8 cellular contexts compared by ENCODE assay signal in the genomic region with DNA sequence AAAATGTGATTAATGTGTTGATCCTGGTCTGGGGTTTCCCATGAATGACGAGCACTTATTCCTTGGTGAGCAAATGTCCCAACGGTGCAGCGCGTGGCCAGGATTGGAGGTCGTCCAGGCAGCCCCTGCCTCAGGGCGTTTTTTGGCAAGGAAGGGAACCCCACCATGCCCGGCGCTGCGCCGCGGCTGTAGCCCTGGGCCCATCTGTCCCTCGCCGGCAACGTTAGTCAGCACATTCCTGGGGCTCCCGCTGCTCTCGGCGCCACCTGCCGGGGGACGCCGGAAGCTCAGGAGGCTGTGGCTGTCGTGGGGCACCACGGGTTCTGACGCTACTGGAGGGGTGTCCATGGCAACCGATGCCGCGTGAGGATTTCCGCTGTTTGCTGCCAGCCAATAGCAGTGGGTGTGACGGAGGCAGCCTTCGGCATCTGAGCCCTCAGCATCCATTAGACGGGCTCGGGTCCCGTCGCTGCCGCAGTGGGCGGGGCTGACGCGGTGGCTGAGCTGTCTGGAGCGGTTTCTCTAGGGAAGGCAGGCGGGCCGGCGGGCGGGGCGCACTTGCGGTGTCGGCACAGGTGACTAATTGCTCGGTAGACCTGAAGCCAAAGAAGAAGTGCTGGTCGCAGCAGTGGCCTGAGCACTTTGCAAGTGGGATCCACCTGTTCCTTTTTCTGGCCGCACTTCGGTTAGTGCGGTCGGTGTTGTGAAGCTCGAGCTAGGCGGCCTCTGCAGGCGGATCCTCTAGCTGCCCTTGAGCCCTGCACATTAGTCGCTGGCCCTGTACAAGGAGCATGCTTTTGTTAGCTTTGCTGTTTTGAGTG. TPM values are rescaled to one million over a fixed set of nuclear protein-coding genes. Genes with fewer than 3 reads are reported as not detected.
A peak's percentile ranks its signal among the peaks of the same experiment; 100 is the strongest.
DNase-seq lines count a peak whose midpoint lies in the region; ATAC-seq, FAIRE-seq and TF ChIP-seq lines count a peak whose summit lies in the region.

No MANE protein-coding gene starts in this region.

- H3K9me3 Mint-ChIP-seq in H9: no peaks in the 10 kb centered on the region; a peak in 1 of 5 replicates
- H3K9me3 Mint-ChIP-seq in neural progenitor cell: no peaks in the 10 kb centered on the region

- no peaks in the 10 kb centered on the region for H3K36me3 ChIP-seq in neural progenitor cell

- H2AK5ac ChIP-seq in H9 (ENCODE audit: insufficient read length, low read length): no peak overlapping the region

- H2BK20ac ChIP-seq in H9 (ENCODE audit: low read depth, low read length, poor library complexity, severe bottlenecking): no peak overlapping the region

- TF ChIP-seq CTCF in H9 (conservative IDR thresholded peaks at IDR 0.05) (peak; percentile 95), foreskin keratinocyte (conservative IDR thresholded peaks at IDR 0.05) (peak; percentile 99), neural progenitor cell (IDR thresholded peaks at IDR 0.05) (peak; percentile 90)

- no peaks in the 10 kb centered on the region for H3K23me2 ChIP-seq in H9 (ENCODE audit: insufficient read length, low read depth, low read length, poor library complexity, severe bottlenecking)

- no peak overlapping the region for H2BK5ac ChIP-seq in H9 (ENCODE audit: insufficient read length, low read length)

- H3K27me3 Mint-ChIP-seq in H9 (ENCODE audit: low read depth) (no peaks in the 10 kb centered on the region), neural progenitor cell (ENCODE audit: insufficient read depth, low read depth) (peaks cover 3% of the 10 kb centered on the region)

- DNase-seq in H9 (peak; percentile 100), M059J (ENCODE audit: low read depth) (peak; percentile 98), SHP77 (lab: John Stamatoyannopoulos, UW) (peak; percentile 99 to 100), activated gamma-delta T cell treated with Interleukin-2 at 50 U/mL for 16 hours (peak; percentile 99), foreskin keratinocyte (peak; percentile 92 to 96), neural progenitor cell (ENCODE audit: low spot score) (peak; percentile 100), stromal cell of bone marrow (ENCODE audit: low read depth) (peak; percentile 98)

- H3K27ac Mint-ChIP-seq in H9 (peak overlapping the region; percentile 91 to 97 (median 97)), neural progenitor cell (peak overlapping the region; percentile 84)

- WGBS in H9 (ENCODE audit: extremely low coverage, insufficient read length, low lambda C conversion rate): no CpG with 5 or more reads among the region's 55 CpGs

- H3K4me2 ChIP-seq in H9 (ENCODE audit: insufficient read depth, insufficient read length, low read length) (peak overlapping the region; percentile 51), neural progenitor cell (peak overlapping the region; percentile 73)

- no peak overlapping the region for H3T11ph ChIP-seq in H9 (ENCODE audit: low read length)

- no peak overlapping the region for H2BK120ac ChIP-seq in H9 (ENCODE audit: low read depth, low read length, poor library complexity, severe bottlenecking)

- no peak overlapping the region for H3K4ac ChIP-seq in H9 (ENCODE audit: low read depth, low read length)

- H3K27me3 ChIP-seq in H9 (ENCODE audit: insufficient read depth, low read length) (no peaks in the 10 kb centered on the region), foreskin keratinocyte (no peaks in the 10 kb centered on the region), neural progenitor cell (no peaks in the 10 kb centered on the region)

- no peak overlapping the region for H4K5ac ChIP-seq in H9 (ENCODE audit: insufficient read length, low read depth, low read length)

- H3K56ac ChIP-seq in H9 (ENCODE audit: insufficient read length, low read depth, low read length): no peak overlapping the region

- H3K23ac ChIP-seq in H9 (ENCODE audit: insufficient read length, low read depth, low read length): no peak overlapping the region

- H4K91ac ChIP-seq in H9 (ENCODE audit: insufficient read length, low read depth, low read length): no peak overlapping the region

- no peak overlapping the region for H4K8ac ChIP-seq in H9 (replicated peaks; ENCODE audit: insufficient read length, low read depth, low read length)

- ATAC-seq in foreskin keratinocyte: peak; percentile 97

- H3K9me3 ChIP-seq in H9 (ENCODE audit: control insufficient read depth, low read depth, low read length): no peaks in the 10 kb centered on the region
- no peaks in the 10 kb centered on the region for H3K9me3 ChIP-seq in neural progenitor cell (ENCODE audit: low read depth)

- H3K14ac ChIP-seq in H9 (ENCODE audit: insufficient read depth, low read length): peak overlapping the region; percentile 68; the same call in 1 of the 2 replicates

- H3K27ac ChIP-seq in H9 (ENCODE audit: insufficient read length, low read depth, low read length) (peak overlapping the region; percentile 50), foreskin keratinocyte (peak overlapping the region; percentile 24), neural progenitor cell (no peak overlapping the region)

- H3F3A ChIP-seq in neural progenitor cell (ENCODE audit: low read depth): peaks cover 11% of the 10 kb centered on the region

- peak overlapping the region; percentile 38 for H3K18ac ChIP-seq in H9 (ENCODE audit: insufficient read length, low read depth, low read length)

- H3K36me3 Mint-ChIP-seq in H9 (ENCODE audit: insufficient read depth in 1 of 3, low read depth in 3 of 3) (peaks cover 14 to 23% (median 16%) of the 10 kb centered on the region in 3 experiments; a peak in 5 of 7 replicates), neural progenitor cell (peaks cover 7% of the 10 kb centered on the region)

- H4K20me1 ChIP-seq in H9 (ENCODE audit: control insufficient read depth, insufficient read depth, insufficient read length) (no peaks in the 10 kb centered on the region), neural progenitor cell (ENCODE audit: low read depth) (no peaks in the 10 kb centered on the region)

- H2BK12ac ChIP-seq in H9 (ENCODE audit: insufficient read length, low read depth, low read length): no peak overlapping the region

- peaks cover 5% of the 10 kb centered on the region; the same call in 1 of the 2 replicates for H3K4me1 ChIP-seq in H9 (ENCODE audit: insufficient read depth, low read length)
- H3K4me1 ChIP-seq in foreskin keratinocyte: no peaks in the 10 kb centered on the region
- H3K4me1 ChIP-seq in neural progenitor cell: peaks cover 21% of the 10 kb centered on the region

- H3K9ac ChIP-seq in H9 (ENCODE audit: extremely low read depth, insufficient read length, low read length): peak overlapping the region; percentile 18
- H3K9ac ChIP-seq in neural progenitor cell: no peak overlapping the region

- peak overlapping the region; percentile 48 for H3K4me3 ChIP-seq in neural progenitor cell

- peak overlapping the region; percentile 59 to 78 for H3K4me3 Mint-ChIP-seq in H9
- H3K4me3 Mint-ChIP-seq in neural progenitor cell: peak overlapping the region; percentile 87

- FAIRE-seq in G401.6 (lab: Jason Lieb, UNC): peak; percentile 97

- H2AFZ ChIP-seq in H9 (ENCODE audit: low read length) (no peak overlapping the region), neural progenitor cell (replicated peaks) (peak overlapping the region; percentile 78)

- H3K4me1 Mint-ChIP-seq in H9 (peaks cover 42 to 45% of the 10 kb centered on the region in 2 experiments), neural progenitor cell (peaks cover 50% of the 10 kb centered on the region)

- no peaks in the 10 kb centered on the region for H3K79me1 ChIP-seq in H9 (ENCODE audit: insufficient read depth, low read depth, low read length, poor library complexity, severe bottlenecking)

- H3K79me2 ChIP-seq in H9 (ENCODE audit: insufficient read depth, low read length): no peaks in the 10 kb centered on the region
- H3K79me2 ChIP-seq in neural progenitor cell (ENCODE audit: low read depth): no peaks in the 10 kb centered on the region

- no peak overlapping the region for H2BK15ac ChIP-seq in H9 (ENCODE audit: low read depth, low read length)

RNA-seq across cellular contexts. Expression of gene RAB35, which starts 29.5 kb away (rescaled TPM):
- total RNA-seq in H9 (2021) (60.0 and 60.6 TPM in 2 replicates), foreskin keratinocyte (35.5 and 35.7 TPM in 2 replicates), neural progenitor cell (ENCODE audit: low replicate concordance) (17.5 and 24.5 TPM in 2 replicates)
- 19.9 and 28.6 TPM in 2 replicates for total RNA-seq in M059J (2014; rRNA removed; shearing (Covaris generic))
- 34.3 and 39.4 TPM in 2 replicates for polyA plus RNA-seq in foreskin keratinocyte
